Comparison of ENCODE assay signal across 8 cellular contexts in genomic region chr16:87297918-87298631, GRCh38. TPM values are rescaled to one million over a fixed set of nuclear protein-coding genes. Genes with fewer than 3 reads are reported as not detected.
DNase-seq lines count a peak whose midpoint lies in the region; ATAC-seq, FAIRE-seq and TF ChIP-seq lines count a peak whose summit lies in the region.

No MANE protein-coding gene starts in this region.

- H3K27me3 Mint-ChIP-seq in activated CD4-positive, alpha-beta memory T cell treated with anti-CD3 and anti-CD28 coated beads for 36 hours: no peaks in the 10 kb centered on the region
- no peaks in the 10 kb centered on the region for H3K27me3 Mint-ChIP-seq in stimulated activated memory B cell treated with anti-CD40 and anti-IgM and Interleukin-4, amounts not matched to agents 10 μg/mL and 1 μg/mL and 100 μg/mL, for 72 hours

- H3K27ac Mint-ChIP-seq in activated CD4-positive, alpha-beta memory T cell treated with anti-CD3 and anti-CD28 coated beads for 36 hours: no peak overlapping the region
- no peak overlapping the region for H3K27ac Mint-ChIP-seq in stimulated activated memory B cell treated with anti-CD40 and anti-IgM and Interleukin-4, amounts not matched to agents 10 μg/mL and 1 μg/mL and 100 μg/mL, for 72 hours

- WGBS in pancreas, 2 donors: 44 to 52% methylated on average over 15 of the region's 15 CpGs

- no peak overlapping the region for H3K27ac ChIP-seq in HL-60 (replicated peaks)
- H3K27ac ChIP-seq in pancreas: no peak overlapping the region

- H3K9me3 ChIP-seq in pancreas: no peaks in the 10 kb centered on the region

- POLR2A ChIA-PET in BJ (lab: Charles Lee): no interaction called here
- POLR2A ChIA-PET in activated CD4-positive, alpha-beta memory T cell treated with anti-CD3 and anti-CD28 coated beads for 36 hours (lab: Charles Lee): interaction anchor here (0.5 kb wide), 1 partner anchor 23 kb away, joined by 3 read pairs; no protein-coding TSS in a partner anchor

- H3K36me3 ChIP-seq in BJ (ENCODE audit: control insufficient read depth, insufficient read depth, low read length) (no peaks in the 10 kb centered on the region; the same call in 1 of the 2 replicates), pancreas (no peaks in the 10 kb centered on the region)

- peaks cover 2% of the 10 kb centered on the region for H3K36me3 Mint-ChIP-seq in activated CD4-positive, alpha-beta memory T cell treated with anti-CD3 and anti-CD28 coated beads for 36 hours
- peaks cover 8% of the 10 kb centered on the region for H3K36me3 Mint-ChIP-seq in stimulated activated memory B cell treated with anti-CD40 and anti-IgM and Interleukin-4, amounts not matched to agents 10 μg/mL and 1 μg/mL and 100 μg/mL, for 72 hours

- intact Hi-C loops in activated CD4-positive, alpha-beta memory T cell treated with anti-CD3 and anti-CD28 coated beads for 36 hours (cut with micrococcal nuclease): no loop called here
- intact Hi-C loops in pancreas (cut with DNase I): loop anchor here in 1 of 3 donors (5.0 kb wide), 1 partner anchor 736 kb away; no protein-coding TSS in a partner anchor

- no peaks in the 10 kb centered on the region for H3K9me3 Mint-ChIP-seq in activated CD4-positive, alpha-beta memory T cell treated with anti-CD3 and anti-CD28 coated beads for 36 hours
- H3K9me3 Mint-ChIP-seq in stimulated activated memory B cell treated with anti-CD40 and anti-IgM and Interleukin-4, amounts not matched to agents 10 μg/mL and 1 μg/mL and 100 μg/mL, for 72 hours: no peaks in the 10 kb centered on the region

- no peak overlapping the region for H3K4me3 ChIP-seq in BJ (ENCODE audit: low read depth, low read length)
- no peak overlapping the region for H3K4me3 ChIP-seq in HL-60 (replicated peaks; ENCODE audit: insufficient read depth, low read length)
- no peak overlapping the region for H3K4me3 ChIP-seq in fibroblast of pulmonary artery (replicated peaks; ENCODE audit: low read depth, low read length)
- H3K4me3 ChIP-seq in pancreas: no peak overlapping the region

- DNase-seq in BJ (ENCODE audit: low read depth) (no peak), HL-60 (ENCODE audit: low read depth in 1 of 2, low spot score in 1 of 2) (no peak), fibroblast of pulmonary artery (ENCODE audit: low read depth) (peak; percentile 33), pancreas (peak in 1 of 6 donors; percentile 38)
- peak; percentile 48 for DNase-seq in activated CD4-positive, alpha-beta memory T cell treated with anti-CD3 and anti-CD28 coated beads for 36 hours
- DNase-seq in activated CD4-positive, CD25-positive, alpha-beta regulatory T cell treated with anti-CD3 and anti-CD28 coated beads, Interleukin-2, amount 50 U/mL, for 72 hours: no peak

- peak; percentile 63 for TF ChIP-seq CTCF in BJ (IDR thresholded peaks at IDR 0.05; ENCODE audit: insufficient read depth, low read depth, low read length)
- TF ChIP-seq CTCF in HL-60 (IDR thresholded peaks at IDR 0.05; ENCODE audit: insufficient read depth, low read length): peak; percentile 1
- peak; percentile 68 for TF ChIP-seq CTCF in fibroblast of pulmonary artery (IDR thresholded peaks at IDR 0.05; ENCODE audit: low read length, missing control alignments)
- TF ChIP-seq CTCF in pancreas (IDR thresholded peaks at IDR 0.05): peak; percentile 11 to 51 (median 39)

- CTCF ChIA-PET in BJ (lab: Yijun Ruan, JAX): interaction anchor here (0.6 to 1.4 kb wide), 7 partner anchors 8 to 734 kb away, joined by 3 to 5 read pairs (median 3); no protein-coding TSS in a partner anchor
- CTCF ChIA-PET in activated CD4-positive, alpha-beta memory T cell treated with anti-CD3 and anti-CD28 coated beads for 36 hours (lab: Charles Lee): interaction anchor here (0.6 to 2.4 kb wide), 4 partner anchors 9 to 338 kb away, joined by 3 to 10 read pairs (median 7); no protein-coding TSS in a partner anchor

- H3K27me3 ChIP-seq in BJ (ENCODE audit: control insufficient read depth, insufficient read depth, low read length) (no peaks in the 10 kb centered on the region), HL-60 (ENCODE audit: insufficient read depth, poor library complexity, severe bottlenecking) (no peaks in the 10 kb centered on the region), pancreas (no peaks in the 10 kb centered on the region)

- no peaks in the 10 kb centered on the region for H3K4me1 Mint-ChIP-seq in activated CD4-positive, alpha-beta memory T cell treated with anti-CD3 and anti-CD28 coated beads for 36 hours (ENCODE audit: low read depth)
- no peaks in the 10 kb centered on the region for H3K4me1 Mint-ChIP-seq in stimulated activated memory B cell treated with anti-CD40 and anti-IgM and Interleukin-4, amounts not matched to agents 10 μg/mL and 1 μg/mL and 100 μg/mL, for 72 hours

- FAIRE-seq in pancreas (lab: Jason Lieb, UNC): no peak

- ATAC-seq in pancreas (peak in 2 of 4 donors; percentile 55 to 56), HG02938 (IDR thresholded peaks at IDR 0.05; ENCODE audit: unreplicated experiment) (no peak)
- no peak for ATAC-seq in stimulated activated memory B cell treated with anti-CD40 and anti-IgM and Interleukin-4, amounts not matched to agents 10 μg/mL and 1 μg/mL and 100 μg/mL, for 72 hours

- H3K4me1 ChIP-seq in pancreas: no peaks in the 10 kb centered on the region

- no peak overlapping the region for H3K4me3 Mint-ChIP-seq in activated CD4-positive, alpha-beta memory T cell treated with anti-CD3 and anti-CD28 coated beads for 36 hours
- H3K4me3 Mint-ChIP-seq in stimulated activated memory B cell treated with anti-CD40 and anti-IgM and Interleukin-4, amounts not matched to agents 10 μg/mL and 1 μg/mL and 100 μg/mL, for 72 hours: no peak overlapping the region

RNA-seq across cellular contexts. Expression of gene C16orf95, which starts 19.1 kb away (rescaled TPM):
- polyA plus RNA-seq in BJ (2011; rRNA removed) (5.2 and 7.8 TPM in 2 replicates), pancreas (1 to 10 TPM; 3.1 to 4.7 TPM)
- polyA minus RNA-seq in BJ (2011; rRNA and poly(A)+ RNA removed): 3.6 and 3.9 TPM in 2 replicates
- 10 to 100 TPM; 10.9 to 15.0 TPM for total RNA-seq in activated CD4-positive, alpha-beta memory T cell treated with anti-CD3 and anti-CD28 coated beads for 36 hours
- total RNA-seq in pancreas: 1 to 10 TPM; 1.1 to 3.2 (median 2.4) TPM

Comparison
In these comparisons a context has a peak if more than half of its experiments do, and no peak if none do; other contexts are left out.
1. DNase-seq: peak in activated CD4-positive, alpha-beta memory T cell treated with anti-CD3 and anti-CD28 coated beads for 36 hours (single experiment) and fibroblast of pulmonary artery (single experiment); none in BJ (single experiment), HL-60 (0 of 2) and activated CD4-positive, CD25-positive, alpha-beta regulatory T cell treated with anti-CD3 and anti-CD28 coated beads, Interleukin-2, amount 50 U/mL, for 72 hours (single experiment).
2. CTCF ChIP-seq: peak in every context shown above with its lines; median percentile 68 in fibroblast of pulmonary artery; 63 in BJ; 39 in pancreas; 1 in HL-60.